ENCODE assay signal across 1 cellular context in the genomic region with DNA sequence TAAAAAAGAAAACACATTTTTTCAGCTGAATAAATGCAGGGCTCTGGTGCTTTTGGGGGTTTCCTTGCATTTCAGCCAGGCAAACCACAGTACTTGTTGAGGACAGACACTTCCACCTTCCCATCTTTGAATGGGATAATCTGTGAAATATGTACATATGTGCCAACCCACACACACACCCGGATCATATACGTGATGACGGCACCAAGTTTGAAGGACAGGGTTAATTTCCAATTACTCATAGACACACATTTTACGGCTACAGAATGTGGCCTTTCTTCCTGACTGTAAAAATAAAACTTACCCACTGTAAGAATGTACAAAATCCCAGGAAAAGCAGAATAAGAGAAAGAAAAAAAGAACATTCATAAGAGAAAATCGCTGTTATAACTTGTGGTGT.
TF ChIP-seq lines count a peak whose summit lies in the region.

No MANE protein-coding gene starts in this region.

TF ChIP-seq in WTC11, 78 proteins besides CTCF, POLR2A, EP300 and RAD21 (continued from another document):
- TF ChIP-seq, protein P1, sequence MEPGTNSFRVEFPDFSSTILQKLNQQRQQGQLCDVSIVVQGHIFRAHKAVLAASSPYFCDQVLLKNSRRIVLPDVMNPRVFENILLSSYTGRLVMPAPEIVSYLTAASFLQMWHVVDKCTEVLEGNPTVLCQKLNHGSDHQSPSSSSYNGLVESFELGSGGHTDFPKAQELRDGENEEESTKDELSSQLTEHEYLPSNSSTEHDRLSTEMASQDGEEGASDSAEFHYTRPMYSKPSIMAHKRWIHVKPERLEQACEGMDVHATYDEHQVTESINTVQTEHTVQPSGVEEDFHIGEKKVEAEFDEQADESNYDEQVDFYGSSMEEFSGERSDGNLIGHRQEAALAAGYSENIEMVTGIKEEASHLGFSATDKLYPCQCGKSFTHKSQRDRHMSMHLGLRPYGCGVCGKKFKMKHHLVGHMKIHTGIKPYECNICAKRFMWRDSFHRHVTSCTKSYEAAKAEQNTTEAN (CRISPR knock-in tag; IDR thresholded peaks at IDR 0.05): no peak
- TF ChIP-seq ZNF281 (CRISPR knock-in tag; IDR thresholded peaks at IDR 0.05) (no peak), MXD4 (CRISPR knock-in tag; IDR thresholded peaks at IDR 0.05; ENCODE audit: borderline replicate concordance) (no peak), ZNF138 (CRISPR knock-in tag; conservative IDR thresholded peaks at IDR 0.05) (no peak), ATF6 (CRISPR knock-in tag; IDR thresholded peaks at IDR 0.05) (no peak), CREM (CRISPR knock-in tag; IDR thresholded peaks at IDR 0.05) (no peak)
